In the genomic region with DNA sequence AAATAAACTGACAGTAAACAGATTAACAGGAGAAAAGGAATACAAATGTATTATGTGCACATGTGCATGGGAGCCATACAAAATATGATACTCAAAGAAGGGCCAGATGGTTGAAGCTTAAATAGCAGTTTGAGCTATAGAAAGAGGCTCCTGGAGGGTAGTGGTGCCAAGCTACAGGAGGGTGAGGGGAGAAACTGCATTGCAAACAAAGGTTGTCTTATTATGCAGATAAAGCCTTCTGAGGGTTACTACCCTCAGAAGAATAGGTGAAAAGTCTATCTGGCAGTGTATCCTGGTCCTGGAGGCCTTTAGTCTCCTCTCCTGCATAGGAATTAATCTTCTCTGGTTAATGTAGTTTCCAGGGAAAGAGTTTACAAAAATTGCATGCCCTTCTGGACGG, we compare ENCODE assay signal across 24 cellular contexts.
"Had no signal": no experiment of that assay in that cellular context is flagged by ENCODE, and none has a peak within 500 bp of the region (broad histone marks: within the 10 kb centered on the region; RNA-seq: fewer than 3 reads in every experiment).

No MANE protein-coding gene starts in this region.

- H3K4me3 Mint-ChIP-seq: activated B cell treated with CpG ODN at 0.5 μM for 24 hours; activated CD4-positive, alpha-beta T cell treated with anti-CD3 and anti-CD28 coated beads for 36 hours; activated naive CD8-positive, alpha-beta T cell; activated T-cell treated with anti-CD3 and anti-CD28 coated beads, Interleukin-2, amount 50 U/mL, for 24 hours; natural killer cell treated with Interleukin-12 subunit alpha and Interleukin-12 subunit beta and Interleukin-15 and Interleukin-18, amount 100 ng/mL, for 72 hours; T-helper 2 cell treated with Interferon-gamma antibody and Interleukin-4, amounts not matched to agents 5 μg/mL and 100 μg/mL, for 36 hours had no signal

- H3K27me3 Mint-ChIP-seq: activated B cell treated with CpG ODN at 0.5 μM for 24 hours; activated CD4-positive, alpha-beta T cell treated with anti-CD3 and anti-CD28 coated beads for 36 hours; activated naive CD8-positive, alpha-beta T cell; activated T-cell treated with anti-CD3 and anti-CD28 coated beads, Interleukin-2, amount 50 U/mL, for 24 hours had no signal

- H3K9me3 Mint-ChIP-seq: activated B cell treated with CpG ODN at 0.5 μM for 24 hours; activated T-cell treated with anti-CD3 and anti-CD28 coated beads, Interleukin-2, amount 50 U/mL, for 24 hours; activated T-helper 2 cell treated with anti-CD3 and anti-CD28 coated beads, Interferon-gamma antibody, Interleukin-2, Interleukin-4, amounts not matched to agents 10 μg/mL and 5 μg/mL and 100 μg/mL, durations not matched to agents 14 hours and 24 hours and 36 hours; natural killer cell treated with Interleukin-12 subunit alpha and Interleukin-12 subunit beta and Interleukin-15 and Interleukin-18, amount 100 ng/mL, for 72 hours; T-helper 2 cell treated with Interferon-gamma antibody and Interleukin-4, amounts not matched to agents 5 μg/mL and 100 μg/mL, for 36 hours had no signal

- DNase-seq: activated B cell treated with CpG ODN at 0.5 μM for 24 hours; activated CD4-positive, alpha-beta T cell treated with anti-CD3 and anti-CD28 coated beads for 36 hours; activated CD4-positive, alpha-beta T cell treated with anti-CD3 and anti-CD28 coated beads, Interleukin-2, amount 50 U/mL, for 4 hours; activated CD8-positive, alpha-beta memory T cell treated with anti-CD3 and anti-CD28 coated beads for 24 hours; activated CD8-positive, alpha-beta memory T cell treated with anti-CD3 and anti-CD28 coated beads, Interleukin-2, amount 50 U/mL, for 4 hours; activated naive CD4-positive, alpha-beta T cell; activated T-cell treated with anti-CD3 and anti-CD28 coated beads, Interleukin-2, amount 50 U/mL, for 24 hours; adrenal gland; colonic mucosa; esophagus squamous epithelium; gastrocnemius medialis; head of caudate nucleus; hypothalamus; left cardiac atrium; pancreas; psoas muscle; spleen; stimulated activated CD4-positive, alpha-beta T cell treated with anti-CD3 and anti-CD28 coated beads, Interleukin-4, amount 100 ng/mL, for 24 hours; stimulated activated naive CD8-positive, alpha-beta T cell treated with anti-CD3 and anti-CD28 coated beads, Interleukin-15, Interleukin-2, amounts not matched to agents 100 U/mL and 50 U/mL, for 24 hours; upper lobe of right lung had no signal

- H3K4me1 Mint-ChIP-seq: activated B cell treated with CpG ODN at 0.5 μM for 24 hours; activated CD4-positive, alpha-beta T cell treated with anti-CD3 and anti-CD28 coated beads for 36 hours had no signal

- ATAC-seq: activated CD4-positive, alpha-beta T cell treated with anti-CD3 and anti-CD28 coated beads for 36 hours; gastrocnemius medialis; left cardiac atrium; natural killer cell treated with Interleukin-12 subunit alpha and Interleukin-12 subunit beta and Interleukin-15 and Interleukin-18, amount 100 ng/mL, for 72 hours; pancreas; psoas muscle; stimulated activated naive CD8-positive, alpha-beta T cell treated with anti-CD3 and anti-CD28 coated beads, Interleukin-15, Interleukin-2, amounts not matched to agents 100 U/mL and 50 U/mL, for 24 hours; upper lobe of right lung had no signal

- H3K27ac Mint-ChIP-seq: activated B cell treated with CpG ODN at 0.5 μM for 24 hours; activated CD4-positive, alpha-beta T cell treated with anti-CD3 and anti-CD28 coated beads for 36 hours; activated naive CD8-positive, alpha-beta T cell; activated T-cell treated with anti-CD3 and anti-CD28 coated beads, Interleukin-2, amount 50 U/mL, for 24 hours; activated T-helper 2 cell treated with anti-CD3 and anti-CD28 coated beads, Interferon-gamma antibody, Interleukin-2, Interleukin-4, amounts not matched to agents 10 μg/mL and 5 μg/mL and 100 μg/mL, durations not matched to agents 14 hours and 24 hours and 36 hours; natural killer cell treated with Interleukin-12 subunit alpha and Interleukin-12 subunit beta and Interleukin-15 and Interleukin-18, amount 100 ng/mL, for 72 hours; T-helper 2 cell treated with Interferon-gamma antibody and Interleukin-4, amounts not matched to agents 5 μg/mL and 100 μg/mL, for 36 hours had no signal

- H3K36me3 Mint-ChIP-seq: activated naive CD8-positive, alpha-beta T cell; natural killer cell treated with Interleukin-12 subunit alpha and Interleukin-12 subunit beta and Interleukin-15 and Interleukin-18, amount 100 ng/mL, for 72 hours had no signal
